ENCODE assay signal across 1 cellular context in the genomic region with DNA sequence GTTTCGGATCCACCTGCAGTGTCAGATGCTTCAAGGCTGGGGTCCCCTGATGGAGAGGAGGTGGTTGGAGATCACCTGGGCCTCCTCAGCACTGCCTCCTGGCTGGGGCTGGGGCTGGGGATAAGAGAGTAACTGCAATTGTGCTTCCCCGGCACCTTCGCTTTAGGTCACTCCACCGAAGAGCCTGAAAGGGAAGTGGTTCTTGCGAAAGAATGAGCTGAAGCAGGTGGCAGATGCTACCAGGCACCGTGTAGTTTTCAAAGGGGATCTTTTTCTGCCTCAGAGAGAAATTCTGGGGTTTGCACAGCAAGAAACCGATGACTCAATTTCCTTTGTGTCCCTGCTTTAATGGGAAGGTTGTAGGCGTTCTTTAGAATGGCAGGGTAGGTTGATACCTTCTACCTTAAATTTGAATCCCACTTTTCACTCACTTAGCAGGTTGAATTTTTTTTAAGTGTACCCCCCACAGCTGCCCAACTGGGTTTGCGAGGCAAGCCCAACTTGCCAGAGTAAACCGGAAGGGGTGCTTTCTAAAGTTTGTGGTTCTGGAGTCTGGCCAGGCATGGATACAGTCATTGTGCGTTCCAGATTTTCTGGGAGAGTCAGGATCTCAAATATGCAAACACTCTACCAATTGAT.
TF ChIP-seq lines count a peak whose summit lies in the region.

No MANE protein-coding gene starts in this region.

TF ChIP-seq in SK-N-SH, 30 proteins besides CTCF, POLR2A, EP300 and RAD21 (continued from another document):
- TF ChIP-seq, protein P1, sequence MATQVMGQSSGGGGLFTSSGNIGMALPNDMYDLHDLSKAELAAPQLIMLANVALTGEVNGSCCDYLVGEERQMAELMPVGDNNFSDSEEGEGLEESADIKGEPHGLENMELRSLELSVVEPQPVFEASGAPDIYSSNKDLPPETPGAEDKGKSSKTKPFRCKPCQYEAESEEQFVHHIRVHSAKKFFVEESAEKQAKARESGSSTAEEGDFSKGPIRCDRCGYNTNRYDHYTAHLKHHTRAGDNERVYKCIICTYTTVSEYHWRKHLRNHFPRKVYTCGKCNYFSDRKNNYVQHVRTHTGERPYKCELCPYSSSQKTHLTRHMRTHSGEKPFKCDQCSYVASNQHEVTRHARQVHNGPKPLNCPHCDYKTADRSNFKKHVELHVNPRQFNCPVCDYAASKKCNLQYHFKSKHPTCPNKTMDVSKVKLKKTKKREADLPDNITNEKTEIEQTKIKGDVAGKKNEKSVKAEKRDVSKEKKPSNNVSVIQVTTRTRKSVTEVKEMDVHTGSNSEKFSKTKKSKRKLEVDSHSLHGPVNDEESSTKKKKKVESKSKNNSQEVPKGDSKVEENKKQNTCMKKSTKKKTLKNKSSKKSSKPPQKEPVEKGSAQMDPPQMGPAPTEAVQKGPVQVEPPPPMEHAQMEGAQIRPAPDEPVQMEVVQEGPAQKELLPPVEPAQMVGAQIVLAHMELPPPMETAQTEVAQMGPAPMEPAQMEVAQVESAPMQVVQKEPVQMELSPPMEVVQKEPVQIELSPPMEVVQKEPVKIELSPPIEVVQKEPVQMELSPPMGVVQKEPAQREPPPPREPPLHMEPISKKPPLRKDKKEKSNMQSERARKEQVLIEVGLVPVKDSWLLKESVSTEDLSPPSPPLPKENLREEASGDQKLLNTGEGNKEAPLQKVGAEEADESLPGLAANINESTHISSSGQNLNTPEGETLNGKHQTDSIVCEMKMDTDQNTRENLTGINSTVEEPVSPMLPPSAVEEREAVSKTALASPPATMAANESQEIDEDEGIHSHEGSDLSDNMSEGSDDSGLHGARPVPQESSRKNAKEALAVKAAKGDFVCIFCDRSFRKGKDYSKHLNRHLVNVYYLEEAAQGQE (IDR thresholded peaks at IDR 0.05; ENCODE audit: low read depth, low read length): no peak
- TF ChIP-seq FOXM1 (IDR thresholded peaks at IDR 0.05; ENCODE audit: low read depth) (no peak), CHD2 (IDR thresholded peaks at IDR 0.05; ENCODE audit: low read length, partially characterized antibody) (no peak), NRF1 (IDR thresholded peaks at IDR 0.05; ENCODE audit: low read depth, low read length) (no peak), POLR2AphosphoS5 (IDR thresholded peaks at IDR 0.05; ENCODE audit: low read depth, low read length) (peak; percentile 33; the same call in 1 of the 2 replicates), FOXJ3 (CRISPR knock-in tag; IDR thresholded peaks at IDR 0.05) (no peak), RXRA (IDR thresholded peaks at IDR 0.05; ENCODE audit: borderline replicate concordance, low read depth) (peak; percentile 56; the same call in 1 of the 2 replicates), YY1 (IDR thresholded peaks at IDR 0.05; ENCODE audit: low read depth) (no peak), TCF12 (IDR thresholded peaks at IDR 0.05) (peak; percentile 61), MEF2A (IDR thresholded peaks at IDR 0.05; ENCODE audit: borderline replicate concordance, low read depth) (no peak), NFIC (IDR thresholded peaks at IDR 0.05; ENCODE audit: borderline replicate concordance) (peak; percentile 91), JUND (IDR thresholded peaks at IDR 0.05) (0 out of 2 replicates have a peak, but pooled peaks have one; percentile 33), GATA2 (CRISPR knock-in tag; IDR thresholded peaks at IDR 0.05) (no peak), MXI1 (IDR thresholded peaks at IDR 0.05; ENCODE audit: low read depth, low read length) (no peak), RFX5 (IDR thresholded peaks at IDR 0.05; ENCODE audit: low read length) (no peak), ELF1 (IDR thresholded peaks at IDR 0.05) (no peak), FOSL2 (IDR thresholded peaks at IDR 0.05; ENCODE audit: borderline replicate concordance, low read depth) (peak; percentile 36), TEAD4 (IDR thresholded peaks at IDR 0.05; ENCODE audit: borderline replicate concordance, insufficient read depth) (no peak; the same call in 1 of the 2 replicates), EZH2phosphoT487 (IDR thresholded peaks at IDR 0.05; ENCODE audit: borderline replicate concordance, low read depth) (no peak), SIN3A (IDR thresholded peaks at IDR 0.05; ENCODE audit: borderline replicate concordance, low read depth, low read length) (no peak)
- TF ChIP-seq, protein P2, sequence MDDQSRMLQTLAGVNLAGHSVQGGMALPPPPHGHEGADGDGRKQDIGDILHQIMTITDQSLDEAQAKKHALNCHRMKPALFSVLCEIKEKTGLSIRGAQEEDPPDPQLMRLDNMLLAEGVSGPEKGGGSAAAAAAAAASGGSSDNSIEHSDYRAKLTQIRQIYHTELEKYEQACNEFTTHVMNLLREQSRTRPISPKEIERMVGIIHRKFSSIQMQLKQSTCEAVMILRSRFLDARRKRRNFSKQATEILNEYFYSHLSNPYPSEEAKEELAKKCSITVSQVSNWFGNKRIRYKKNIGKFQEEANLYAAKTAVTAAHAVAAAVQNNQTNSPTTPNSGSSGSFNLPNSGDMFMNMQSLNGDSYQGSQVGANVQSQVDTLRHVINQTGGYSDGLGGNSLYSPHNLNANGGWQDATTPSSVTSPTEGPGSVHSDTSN (IDR thresholded peaks at IDR 0.05): 0 out of 2 replicates have a peak, but pooled peaks have one; percentile 13
- TF ChIP-seq, protein P3, sequence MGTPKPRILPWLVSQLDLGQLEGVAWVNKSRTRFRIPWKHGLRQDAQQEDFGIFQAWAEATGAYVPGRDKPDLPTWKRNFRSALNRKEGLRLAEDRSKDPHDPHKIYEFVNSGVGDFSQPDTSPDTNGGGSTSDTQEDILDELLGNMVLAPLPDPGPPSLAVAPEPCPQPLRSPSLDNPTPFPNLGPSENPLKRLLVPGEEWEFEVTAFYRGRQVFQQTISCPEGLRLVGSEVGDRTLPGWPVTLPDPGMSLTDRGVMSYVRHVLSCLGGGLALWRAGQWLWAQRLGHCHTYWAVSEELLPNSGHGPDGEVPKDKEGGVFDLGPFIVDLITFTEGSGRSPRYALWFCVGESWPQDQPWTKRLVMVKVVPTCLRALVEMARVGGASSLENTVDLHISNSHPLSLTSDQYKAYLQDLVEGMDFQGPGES (IDR thresholded peaks at IDR 0.05; ENCODE audit: low read depth, low read length): no peak
- TF ChIP-seq, protein P4, sequence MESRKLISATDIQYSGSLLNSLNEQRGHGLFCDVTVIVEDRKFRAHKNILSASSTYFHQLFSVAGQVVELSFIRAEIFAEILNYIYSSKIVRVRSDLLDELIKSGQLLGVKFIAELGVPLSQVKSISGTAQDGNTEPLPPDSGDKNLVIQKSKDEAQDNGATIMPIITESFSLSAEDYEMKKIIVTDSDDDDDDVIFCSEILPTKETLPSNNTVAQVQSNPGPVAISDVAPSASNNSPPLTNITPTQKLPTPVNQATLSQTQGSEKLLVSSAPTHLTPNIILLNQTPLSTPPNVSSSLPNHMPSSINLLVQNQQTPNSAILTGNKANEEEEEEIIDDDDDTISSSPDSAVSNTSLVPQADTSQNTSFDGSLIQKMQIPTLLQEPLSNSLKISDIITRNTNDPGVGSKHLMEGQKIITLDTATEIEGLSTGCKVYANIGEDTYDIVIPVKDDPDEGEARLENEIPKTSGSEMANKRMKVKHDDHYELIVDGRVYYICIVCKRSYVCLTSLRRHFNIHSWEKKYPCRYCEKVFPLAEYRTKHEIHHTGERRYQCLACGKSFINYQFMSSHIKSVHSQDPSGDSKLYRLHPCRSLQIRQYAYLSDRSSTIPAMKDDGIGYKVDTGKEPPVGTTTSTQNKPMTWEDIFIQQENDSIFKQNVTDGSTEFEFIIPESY (IDR thresholded peaks at IDR 0.05; ENCODE audit: borderline replicate concordance, low read depth): no peak
- TF ChIP-seq, protein P5, sequence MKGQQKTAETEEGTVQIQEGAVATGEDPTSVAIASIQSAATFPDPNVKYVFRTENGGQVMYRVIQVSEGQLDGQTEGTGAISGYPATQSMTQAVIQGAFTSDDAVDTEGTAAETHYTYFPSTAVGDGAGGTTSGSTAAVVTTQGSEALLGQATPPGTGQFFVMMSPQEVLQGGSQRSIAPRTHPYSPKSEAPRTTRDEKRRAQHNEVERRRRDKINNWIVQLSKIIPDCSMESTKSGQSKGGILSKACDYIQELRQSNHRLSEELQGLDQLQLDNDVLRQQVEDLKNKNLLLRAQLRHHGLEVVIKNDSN (IDR thresholded peaks at IDR 0.05; ENCODE audit: borderline replicate concordance, low read depth): no peak
